In genomic region chr12:49050507-49051372, GRCh38 we compare ENCODE assay signal across 1 cellular context.
TF ChIP-seq lines count a peak whose summit lies in the region.

No MANE protein-coding gene starts in this region.

TF ChIP-seq in HepG2, 621 proteins besides CTCF, POLR2A, EP300 and RAD21:
- TF ChIP-seq ZC3H13 (CRISPR knock-in tag; IDR thresholded peaks at IDR 0.05) (peak; percentile 30; the same call in 1 of the 2 replicates), ZBTB43 (CRISPR knock-in tag; conservative IDR thresholded peaks at IDR 0.05) (no peak)
